10 cellular contexts compared by ENCODE assay signal in the genomic region with DNA sequence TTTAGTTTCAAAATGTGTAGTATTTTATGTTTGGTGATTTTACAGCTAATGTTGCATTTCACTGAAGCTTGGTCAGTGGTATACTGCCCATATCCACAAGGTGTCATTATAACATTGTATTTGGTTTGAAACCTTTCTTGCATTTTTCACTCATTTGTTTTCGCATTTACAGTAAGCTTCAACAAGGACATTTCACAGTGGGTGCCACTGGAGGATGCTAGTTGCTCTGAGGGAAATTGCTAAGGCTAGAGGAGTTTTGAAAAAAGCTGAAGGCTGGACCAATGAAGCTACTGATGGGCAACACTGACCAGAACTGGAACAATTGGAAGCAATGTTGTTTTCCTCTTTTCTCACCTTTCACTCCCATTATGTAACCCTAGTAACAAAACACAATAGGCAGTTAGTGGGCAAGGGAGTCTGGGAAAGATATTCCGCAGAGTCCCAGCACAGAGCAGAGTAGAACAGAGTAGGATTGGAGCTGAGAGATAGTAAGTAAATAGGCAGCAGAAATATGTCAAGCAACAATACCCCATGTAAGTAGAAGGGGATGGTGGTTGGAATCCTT. TPM values are rescaled to one million over a fixed set of nuclear protein-coding genes. Genes with fewer than 3 reads are reported as not detected.
DNase-seq lines count a peak whose midpoint lies in the region; ATAC-seq, FAIRE-seq and TF ChIP-seq lines count a peak whose summit lies in the region.
"Had no signal": no experiment of that assay in that cellular context is flagged by ENCODE, and none has a peak within 500 bp of the region (broad histone marks: within the 10 kb centered on the region; RNA-seq: fewer than 3 reads in every experiment).

No MANE protein-coding gene starts in this region.

- H3K27ac ChIP-seq in C4-2B: no peak overlapping the region

- no peaks in the 10 kb centered on the region for H3K9me3 Mint-ChIP-seq in type B pancreatic cell
- H3K9me3 Mint-ChIP-seq: IgD-negative memory B cell, naive B cell had no signal

- ATAC-seq in GM18861 (IDR thresholded peaks at IDR 0.05; ENCODE audit: unreplicated experiment) (peak; percentile 81), HG03175 (IDR thresholded peaks at IDR 0.05; ENCODE audit: unreplicated experiment) (peak; percentile 82)

- H3K4me3 Mint-ChIP-seq in type B pancreatic cell: no peak overlapping the region
- H3K4me3 Mint-ChIP-seq: IgD-negative memory B cell, naive B cell had no signal

- TF ChIP-seq CTCF in C4-2B (conservative IDR thresholded peaks at IDR 0.05) (peak; percentile 95), bronchial epithelial cell (IDR thresholded peaks at IDR 0.05; ENCODE audit: insufficient read depth, low read length, severe bottlenecking) (peak; percentile 57), type B pancreatic cell (conservative IDR thresholded peaks at IDR 0.05) (peak; percentile 89)

- no peaks in the 10 kb centered on the region for H3K36me3 ChIP-seq in bronchial epithelial cell (ENCODE audit: control insufficient read depth, insufficient read depth, low read length)

- DNase-seq in NCI-H69 (lab: John Stamatoyannopoulos, UW) (peak; percentile 66), bronchial epithelial cell (ENCODE audit: low read depth) (peak; percentile 74), kidney tubule cell (ENCODE audit: low spot score) (peak; percentile 77), type B pancreatic cell (ENCODE audit: extremely low spot score, unreplicated experiment) (no peak), GOT3 (lab: John Stamatoyannopoulos, UW) (no peak)
- DNase-seq: naive B cell had no signal

- peaks cover 13% of the 10 kb centered on the region for H3K27me3 Mint-ChIP-seq in type B pancreatic cell

- FAIRE-seq in bronchial epithelial cell (lab: Jason Lieb, UNC): no peak

- H3K4me1 Mint-ChIP-seq in type B pancreatic cell (ENCODE audit: unreplicated experiment): peaks cover 6% of the 10 kb centered on the region
- H3K4me1 Mint-ChIP-seq: IgD-negative memory B cell, naive B cell had no signal

- no peak overlapping the region for H3K27ac Mint-ChIP-seq in type B pancreatic cell
- H3K27ac Mint-ChIP-seq: IgD-negative memory B cell had no signal

- no peaks in the 10 kb centered on the region for H3K36me3 Mint-ChIP-seq in type B pancreatic cell
- H3K36me3 Mint-ChIP-seq: IgD-negative memory B cell, naive B cell had no signal

- H3K4me3 ChIP-seq in bronchial epithelial cell (ENCODE audit: low read depth, low read length): no peak overlapping the region

- no peaks in the 10 kb centered on the region for H3K27me3 ChIP-seq in bronchial epithelial cell (ENCODE audit: control insufficient read depth, insufficient read depth, low read length)

RNA-seq across cellular contexts. Expression of a gene that starts 23.6 kb away (rescaled TPM):
- total RNA-seq in bronchial epithelial cell: 106 and 114 TPM in 2 replicates
- total RNA-seq in type B pancreatic cell (ENCODE audit: low replicate concordance): 72.1 and 120 TPM in 2 replicates

Comparison
In these comparisons a context has a peak if more than half of its experiments do, and no peak if none do; other contexts are left out.
1. DNase-seq: peak in NCI-H69 (single experiment), bronchial epithelial cell (single experiment) and kidney tubule cell (single experiment); none in type B pancreatic cell (single experiment) and GOT3 (single experiment).
2. Peak in every context shown above with its lines, with median percentiles within 50 percentile points of each other: CTCF ChIP-seq.